In the genomic region with DNA sequence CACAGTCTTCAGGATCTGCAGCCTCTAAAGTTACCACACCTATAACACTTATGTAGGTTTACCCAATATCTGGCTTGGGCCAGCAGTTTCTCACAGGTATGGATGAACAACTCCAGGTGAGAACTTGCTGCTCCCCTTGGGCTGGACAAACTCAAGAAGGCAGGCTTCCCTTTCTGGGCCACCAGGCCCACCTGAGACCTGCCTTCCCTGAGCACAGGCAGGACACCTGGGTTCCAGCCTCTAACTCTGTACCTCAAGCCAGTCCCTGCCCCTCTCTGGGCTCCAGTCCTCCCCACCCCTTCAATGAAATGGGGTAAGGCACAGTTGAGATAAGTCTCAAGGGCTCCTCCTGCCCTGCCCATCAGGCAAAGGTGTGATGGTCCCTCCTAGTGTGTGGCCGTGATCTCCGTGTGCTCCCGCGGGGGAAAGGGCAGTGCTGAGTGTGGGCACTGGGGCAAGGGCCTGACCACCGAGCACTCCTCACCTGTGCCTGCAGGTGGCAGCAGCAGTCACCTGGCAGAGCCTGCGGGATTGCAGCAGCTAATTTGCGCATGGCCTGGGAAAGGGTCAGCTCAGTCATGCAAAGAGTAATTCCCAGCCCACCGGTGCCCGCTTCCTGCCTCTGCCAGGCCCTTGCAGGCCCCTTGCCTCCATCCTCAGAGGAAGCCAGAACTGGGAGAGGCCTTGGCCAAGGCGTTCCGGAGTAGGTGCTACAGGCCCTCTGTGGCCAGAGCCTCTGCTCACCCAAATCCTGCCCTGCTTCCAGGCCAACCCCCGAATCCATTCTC, we compare ENCODE assay signal across 8 cellular contexts. TPM values are rescaled to one million over a fixed set of nuclear protein-coding genes. Genes with fewer than 3 reads are reported as not detected.
DNase-seq lines count a peak whose midpoint lies in the region; ATAC-seq lines count a peak whose summit lies in the region.

No MANE protein-coding gene starts in this region.

- no peaks in the 10 kb centered on the region for H3K36me3 ChIP-seq in MG63

- ATAC-seq in GM18498 (IDR thresholded peaks at IDR 0.05; ENCODE audit: unreplicated experiment) = no peak

- peaks cover 11% of the 10 kb centered on the region for H3K27me3 ChIP-seq in MG63

- H3K4me3 ChIP-seq in MG63 = no peak overlapping the region

- H3K9me3 ChIP-seq in MG63 = peaks cover 17% of the 10 kb centered on the region

- DNase-seq in A172 (ENCODE audit: low spot score) (peak; percentile 42), GDM1 (lab: John Stamatoyannopoulos, UW) (peak; percentile 10), MG63 (peak; percentile 69), germinal center (ENCODE audit: low spot score) (peak; percentile 66), posterior vena cava (ENCODE audit: low spot score) (peak; percentile 86), dedifferentiated amniotic fluid mesenchymal stem cell (ENCODE audit: extremely low spot score) (no peak)
- peak; percentile 44 for DNase-seq in activated CD8-positive, alpha-beta memory T cell treated with anti-CD3 and anti-CD28 coated beads, Interleukin-2, amount 50 U/mL, for 4 hours

- intact Hi-C loops in posterior vena cava (cut with DNase I) = no loop called here

RNA-seq across cellular contexts. Expression of a gene that starts 28.2 kb away (rescaled TPM):
- 26.9 and 32.6 TPM in 2 replicates for total RNA-seq in A172 (2014; rRNA removed; shearing (Covaris generic))
- total RNA-seq in MG63 (2014; rRNA removed; shearing (Covaris generic); ENCODE audit: low replicate concordance) = 1.4 and 1.6 TPM in 2 replicates
- 10 to 100 TPM; 28.0 to 28.5 TPM for total RNA-seq in posterior vena cava

RNA-seq across cellular contexts. Expression of a gene that starts 57.8 kb away (rescaled TPM):
- total RNA-seq in A172 (2014; rRNA removed; shearing (Covaris generic)) = not detected in 2 replicates
- not detected in 2 replicates for total RNA-seq in MG63 (2014; rRNA removed; shearing (Covaris generic); ENCODE audit: low replicate concordance)
- under 1 TPM; 0.05 to 0.32 TPM for total RNA-seq in posterior vena cava

Comparison
In these comparisons a context has a peak if more than half of its experiments do, and no peak if none do; other contexts are left out.
1. RNA of a gene that starts 28.2 kb away (total RNA-seq): 28.0 to 28.5 TPM in posterior vena cava and 26.9 to 32.6 TPM in A172; 1.4 to 1.6 TPM in MG63; every median in the first group is over 10 times any median in the second.